1 cellular context compared by ENCODE assay signal in genomic region chr7:31335161-31335888, GRCh38.
TF ChIP-seq lines count a peak whose summit lies in the region.

No MANE protein-coding gene starts in this region.

TF ChIP-seq in GM23338, 12 proteins besides CTCF, POLR2A, EP300 and RAD21:
- TF ChIP-seq ZNF462 (CRISPR knock-in tag; IDR thresholded peaks at IDR 0.05): no peak
- no peak for TF ChIP-seq POLR2AphosphoS5 (IDR thresholded peaks at IDR 0.05; ENCODE audit: low read depth)
- TF ChIP-seq CREB1 (CRISPR knock-in tag; IDR thresholded peaks at IDR 0.05; ENCODE audit: low read depth): no peak
- no peak for TF ChIP-seq JUNB (IDR thresholded peaks at IDR 0.05; ENCODE audit: unreplicated experiment)
- TF ChIP-seq ETS1 (IDR thresholded peaks at IDR 0.05): no peak
- no peak for TF ChIP-seq REST (IDR thresholded peaks at IDR 0.05; ENCODE audit: unreplicated experiment)
- TF ChIP-seq ZNF331 (CRISPR knock-in tag; IDR thresholded peaks at IDR 0.05; ENCODE audit: low read depth): no peak
- no peak for TF ChIP-seq EZH2phosphoT487 (IDR thresholded peaks at IDR 0.05; ENCODE audit: unreplicated experiment)
- TF ChIP-seq NANOG (IDR thresholded peaks at IDR 0.05; ENCODE audit: borderline replicate concordance): no peak
- TF ChIP-seq EZH2 (IDR thresholded peaks at IDR 0.05; ENCODE audit: low read depth, unreplicated experiment): no peak
- TF ChIP-seq ZNF114 (CRISPR knock-in tag; IDR thresholded peaks at IDR 0.05): no peak
- TF ChIP-seq STAT1 (IDR thresholded peaks at IDR 0.05; ENCODE audit: unreplicated experiment): no peak
